ENCODE assay signal across 9 cellular contexts in the genomic region with DNA sequence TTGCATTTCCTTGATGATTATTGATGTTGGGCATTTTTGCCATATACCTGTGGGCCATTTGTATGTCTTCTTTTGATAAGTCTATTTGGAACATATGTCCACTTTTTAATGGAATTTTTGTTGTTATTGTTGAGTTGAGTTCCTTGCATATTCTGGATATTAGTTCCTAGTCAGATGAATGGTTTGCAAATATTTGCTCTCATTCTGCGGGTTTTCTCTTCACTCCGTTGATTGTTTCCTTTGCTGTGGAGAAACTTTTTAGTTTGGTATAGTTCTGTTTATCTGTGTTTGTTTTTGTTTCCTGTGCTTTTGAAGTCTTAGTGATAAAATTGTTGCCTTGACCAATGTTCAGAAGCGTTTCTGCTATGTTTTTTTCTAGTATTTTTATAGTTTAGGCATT. TPM values are rescaled to one million over a fixed set of nuclear protein-coding genes. Genes with fewer than 3 reads are reported as not detected.
"Had no signal": no experiment of that assay in that cellular context is flagged by ENCODE, and none has a peak within 500 bp of the region (broad histone marks: within the 10 kb centered on the region; RNA-seq: fewer than 3 reads in every experiment).

No MANE protein-coding gene starts in this region.

- H3K4me3 ChIP-seq: GM12878 had no signal

- DNase-seq: GDM1, GF-D8 had no signal

- FAIRE-seq: G401.6, GM12878, GM12891, GM12892, GM18507, GM19239 had no signal

- ATAC-seq: GM12878 had no signal

RNA-seq across cellular contexts. Expression of a gene that starts 13.0 kb away (rescaled TPM):
- total RNA-seq: G401 had no signal
